1 cellular context compared by ENCODE assay signal in genomic region chr3:196568246-196569002, GRCh38.
A peak's percentile ranks its signal among the peaks of the same experiment; 100 is the strongest.
TF ChIP-seq lines count a peak whose summit lies in the region.

FBXO45 (plus strand) TSS chr3:196568660; CDS start chr3:196568985, 325 bp downstream.
WDR53 (minus strand) TSS chr3:196568554; CDS start chr3:196561475, 7,079 bp downstream.

TF ChIP-seq in HepG2, 621 proteins besides CTCF, POLR2A, EP300 and RAD21 (continued from another document and continues in another):
- peak; percentile 52; the same call in 1 of the 2 replicates for TF ChIP-seq ZNF513 (CRISPR knock-in tag; conservative IDR thresholded peaks at IDR 0.05)
- TF ChIP-seq NFATC3 (CRISPR knock-in tag; IDR thresholded peaks at IDR 0.05) = 0 out of 2 replicates have a peak, but pooled peaks have one; percentile 76
- TF ChIP-seq PAWR (CRISPR knock-in tag; IDR thresholded peaks at IDR 0.05; ENCODE audit: borderline replicate concordance) = no peak
- peak; percentile 75; the same call in 1 of the 2 replicates for TF ChIP-seq ZNF816 (CRISPR knock-in tag; IDR thresholded peaks at IDR 0.05; ENCODE audit: borderline replicate concordance)
- peak; percentile 92; the same call in 1 of the 2 replicates for TF ChIP-seq FOXK1 (CRISPR knock-in tag; IDR thresholded peaks at IDR 0.05; ENCODE audit: borderline replicate concordance, low read depth)
- no peak for TF ChIP-seq AHR (CRISPR knock-in tag; IDR thresholded peaks at IDR 0.05)
- TF ChIP-seq ZFP62 (CRISPR knock-in tag; IDR thresholded peaks at IDR 0.05) = 0 out of 2 replicates have a peak, but pooled peaks have one; percentile 80
- TF ChIP-seq REPIN1 (CRISPR knock-in tag; IDR thresholded peaks at IDR 0.05; ENCODE audit: borderline replicate concordance, low read depth) = peak; percentile 81; the same call in 1 of the 2 replicates
- TF ChIP-seq SIX4 (CRISPR knock-in tag; IDR thresholded peaks at IDR 0.05) = peak; percentile 56; the same call in 1 of the 2 replicates
- TF ChIP-seq WIZ (CRISPR knock-in tag; IDR thresholded peaks at IDR 0.05) = no peak
- TF ChIP-seq ZNF709 (CRISPR knock-in tag; IDR thresholded peaks at IDR 0.05) = 0 out of 2 replicates have a peak, but pooled peaks have one; percentile 41
- TF ChIP-seq XRCC5 (optimal IDR thresholded peaks at IDR 0.05; ENCODE audit: low read length) = peak; percentile 68
- peak; percentile 53 to 88 for TF ChIP-seq HMGXB4 (CRISPR knock-in tag; IDR thresholded peaks at IDR 0.05; ENCODE audit: borderline replicate concordance in 1 of 2, low read depth in 1 of 2)
- no peak for TF ChIP-seq ZFYVE20 (CRISPR knock-in tag; IDR thresholded peaks at IDR 0.05; ENCODE audit: borderline replicate concordance, low read depth)
- TF ChIP-seq NFYB (CRISPR knock-in tag; IDR thresholded peaks at IDR 0.05) = peak; percentile 91
- TF ChIP-seq SNAPC2 (CRISPR knock-in tag; IDR thresholded peaks at IDR 0.05) = no peak
- TF ChIP-seq ZNF101 (CRISPR knock-in tag; IDR thresholded peaks at IDR 0.05; ENCODE audit: borderline replicate concordance, low read depth) = no peak
- TF ChIP-seq ZNF562 (CRISPR knock-in tag; IDR thresholded peaks at IDR 0.05; ENCODE audit: borderline replicate concordance) = no peak
- peak; percentile 71; the same call in 1 of the 2 replicates for TF ChIP-seq PAX8 (CRISPR knock-in tag; IDR thresholded peaks at IDR 0.05; ENCODE audit: borderline replicate concordance)
- TF ChIP-seq E2F1 (CRISPR knock-in tag; IDR thresholded peaks at IDR 0.05) = peak; percentile 97
- no peak for TF ChIP-seq CHD2 (IDR thresholded peaks at IDR 0.05; ENCODE audit: low read depth, low read length)
- no peak for TF ChIP-seq ZNF138 (CRISPR knock-in tag; IDR thresholded peaks at IDR 0.05; ENCODE audit: low read depth)
- no peak; the same call in 1 of the 2 replicates for TF ChIP-seq ZNF124 (CRISPR knock-in tag; IDR thresholded peaks at IDR 0.05)
- no peak for TF ChIP-seq ZNF605 (CRISPR knock-in tag; IDR thresholded peaks at IDR 0.05)
- TF ChIP-seq ZNF543 (CRISPR knock-in tag; IDR thresholded peaks at IDR 0.05) = no peak
- TF ChIP-seq FOXO1 (CRISPR knock-in tag; IDR thresholded peaks at IDR 0.05) = no peak
- peak; percentile 89 for TF ChIP-seq ZNF687 (CRISPR knock-in tag; IDR thresholded peaks at IDR 0.05)
- no peak for TF ChIP-seq ZNF563 (CRISPR knock-in tag; IDR thresholded peaks at IDR 0.05)
- TF ChIP-seq BCL3 (CRISPR knock-in tag; IDR thresholded peaks at IDR 0.05) = peak; percentile 76; the same call in 1 of the 2 replicates
- no peak for TF ChIP-seq ZFP41 (CRISPR knock-in tag; IDR thresholded peaks at IDR 0.05; ENCODE audit: borderline replicate concordance)
- no peak for TF ChIP-seq MYPOP (CRISPR knock-in tag; IDR thresholded peaks at IDR 0.05)
- TF ChIP-seq PRDM4 (CRISPR knock-in tag; IDR thresholded peaks at IDR 0.05; ENCODE audit: borderline replicate concordance) = no peak
- TF ChIP-seq HNRNPH1 (optimal IDR thresholded peaks at IDR 0.05; ENCODE audit: low read depth, low read length) = no peak
- 0 out of 2 replicates have a peak, but pooled peaks have one; percentile 59 for TF ChIP-seq ZNF17 (CRISPR knock-in tag; IDR thresholded peaks at IDR 0.05)
- no peak for TF ChIP-seq NR1H2 (CRISPR knock-in tag; IDR thresholded peaks at IDR 0.05; ENCODE audit: borderline replicate concordance, low read depth)
- TF ChIP-seq ZNF629 (CRISPR knock-in tag; conservative IDR thresholded peaks at IDR 0.05) = no peak
- TF ChIP-seq KDM6A (CRISPR knock-in tag; IDR thresholded peaks at IDR 0.05; ENCODE audit: low read depth) = no peak
- TF ChIP-seq ZNF331 (CRISPR knock-in tag; IDR thresholded peaks at IDR 0.05) = peak; percentile 82
- 0 out of 2 replicates have a peak, but pooled peaks have one; percentile 21 for TF ChIP-seq DNMT1 (CRISPR knock-in tag; IDR thresholded peaks at IDR 0.05)
- 0 out of 2 replicates have a peak, but pooled peaks have one; percentile 20 for TF ChIP-seq PREB (CRISPR knock-in tag; IDR thresholded peaks at IDR 0.05)
- TF ChIP-seq KLF15 (CRISPR knock-in tag; IDR thresholded peaks at IDR 0.05; ENCODE audit: borderline replicate concordance) = no peak
- TF ChIP-seq AGO1 (IDR thresholded peaks at IDR 0.05; ENCODE audit: low read depth, low read length, poor library complexity, severe bottlenecking) = no peak
- no peak; the same call in 1 of the 2 replicates for TF ChIP-seq ZNF776 (CRISPR knock-in tag; IDR thresholded peaks at IDR 0.05)
- TF ChIP-seq ZC3H4 (CRISPR knock-in tag; IDR thresholded peaks at IDR 0.05; ENCODE audit: borderline replicate concordance) = no peak
- no peak for TF ChIP-seq THAP8 (CRISPR knock-in tag; IDR thresholded peaks at IDR 0.05; ENCODE audit: borderline replicate concordance)
- 0 out of 2 replicates have a peak, but pooled peaks have one; percentile 76 for TF ChIP-seq ZNF678 (CRISPR knock-in tag; IDR thresholded peaks at IDR 0.05)
- TF ChIP-seq ZNF557 (CRISPR knock-in tag; IDR thresholded peaks at IDR 0.05) = 0 out of 2 replicates have a peak, but pooled peaks have one; percentile 42
- TF ChIP-seq ZNF792 (CRISPR knock-in tag; IDR thresholded peaks at IDR 0.05) = peak; percentile 96
- TF ChIP-seq ZNF362 (CRISPR knock-in tag; IDR thresholded peaks at IDR 0.05; ENCODE audit: borderline replicate concordance) = no peak
- no peak for TF ChIP-seq SNRNP70 (IDR thresholded peaks at IDR 0.05; ENCODE audit: low read depth, low read length)
- peak; percentile 83; the same call in 1 of the 2 replicates for TF ChIP-seq TOPORS (CRISPR knock-in tag; IDR thresholded peaks at IDR 0.05)
- TF ChIP-seq DPF2 (CRISPR knock-in tag; IDR thresholded peaks at IDR 0.05; ENCODE audit: borderline replicate concordance, low read depth) = no peak
